In genomic region chr11:14499560-14500180, GRCh38 we compare ENCODE assay signal across 8 cellular contexts. TPM values are rescaled to one million over a fixed set of nuclear protein-coding genes. Genes with fewer than 3 reads are reported as not detected.
DNase-seq lines count a peak whose midpoint lies in the region; ATAC-seq and TF ChIP-seq lines count a peak whose summit lies in the region.

Gene COPB1, minus strand, starts transcription at chr11:14499811. Its CDS starts 883 bp downstream, at chr11:14498928.

- no peak for TF ChIP-seq CTCF in PC-9 (conservative IDR thresholded peaks at IDR 0.05)

- peak within 1 kb of the TSS; percentile 81 for H3K4me3 ChIP-seq in Jurkat, Clone E6-1 (ENCODE audit: low read length)
- H3K4me3 ChIP-seq in PC-9, result peak within 1 kb of the TSS; percentile 69
- peak within 1 kb of the TSS; percentile 94 to 98 for H3K4me3 ChIP-seq in muscle layer of duodenum (ENCODE audit: low read depth in 1 of 2, low read length in 2 of 2)

- peak within 1 kb of the TSS; percentile 88 for H2AFZ ChIP-seq in PC-9

- POLR2A ChIA-PET in PC-9 (lab: Charles Lee; ENCODE audit: unreplicated experiment), result interaction anchor here (0.5 to 0.9 kb wide), 3 partner anchors 12 to 230 kb away, joined by 3 to 6 read pairs (median 3); no protein-coding TSS in a partner anchor

- no peaks in the 10 kb centered on the region for H3K27me3 ChIP-seq in PC-9 (ENCODE audit: insufficient read depth, low read depth)
- no peaks in the 10 kb centered on the region for H3K27me3 ChIP-seq in muscle layer of duodenum (ENCODE audit: low read depth, low read length)

- H3K9me2 ChIP-seq in PC-9 (ENCODE audit: insufficient read depth), result no peaks in the 10 kb centered on the region

- 0 out of 2 replicates have a peak, but pooled peaks cover 1% of the 10 kb centered on the region for H3K36me3 ChIP-seq in PC-9 (ENCODE audit: low read depth)
- H3K36me3 ChIP-seq in muscle layer of duodenum (ENCODE audit: control insufficient read depth in 1 of 2, insufficient read depth in 2 of 2, low read length in 2 of 2), result peaks cover 28 to 38% of the 10 kb centered on the region in 2 donors

- H3K4me2 ChIP-seq in PC-9, result peak within 1 kb of the TSS; percentile 100

- DNase-seq in DMS153 (lab: John Stamatoyannopoulos, UW) (peak; percentile 84), PC-9 (peak; percentile 60 to 79)
- DNase-seq in Jurkat, Clone E6-1 (ENCODE audit: low read depth, low spot score), result peak; percentile 95
- peak; percentile 87 for DNase-seq in activated T-cell treated with anti-CD3 and anti-CD28 coated beads, Interleukin-2, amount 50 U/mL, for 1 hour
- DNase-seq in stimulated activated CD8-positive, alpha-beta memory T cell treated with anti-CD3 and anti-CD28 coated beads, Interleukin-7, amount 100 ng/mL, for 4 hours (ENCODE audit: low read depth in 2 of 2), result peak; percentile 83 to 85

- peaks cover 37% of the 10 kb centered on the region for H3K79me2 ChIP-seq in PC-9 (ENCODE audit: low read depth)

- ATAC-seq in GM21619 (IDR thresholded peaks at IDR 0.05; ENCODE audit: unreplicated experiment) (peak; percentile 84), esophagus mucosa (peak; percentile 100)

- no TSS peak for BruUV-seq in PC-9 (replicated peaks; lab: Mats Ljungman, UMichigan)

- peaks cover 3% of the 10 kb centered on the region; the same call in 1 of the 2 replicates for H4K20me1 ChIP-seq in PC-9 (ENCODE audit: insufficient read depth)

- peaks cover 14% of the 10 kb centered on the region; the same call in 1 of the 2 replicates for H3F3A ChIP-seq in PC-9 (ENCODE audit: insufficient read depth, low read depth)

- CTCF ChIA-PET in PC-9 (lab: Charles Lee), result interaction anchor here (0.7 kb wide), 1 partner anchor 617 kb away, joined by 3 read pairs; no protein-coding TSS in a partner anchor

- no peaks in the 10 kb centered on the region for H3K9me3 ChIP-seq in PC-9 (ENCODE audit: insufficient read depth, low read depth)
- no peaks in the 10 kb centered on the region for H3K9me3 ChIP-seq in muscle layer of duodenum (ENCODE audit: control insufficient read depth in 1 of 2, low read length in 2 of 2)

- intact Hi-C loops in PC-9 (cut with micrococcal nuclease; ENCODE audit: unreplicated experiment), result loop anchor here (2.0 kb wide), 1 partner anchor 21 kb away; the partner anchor contains the start of gene PSMA1

- H3K27ac ChIP-seq in PC-9 (peak within 1 kb of the TSS; percentile 58), muscle layer of duodenum (ENCODE audit: low read length) (peak within 1 kb of the TSS; percentile 84)

- H3K4me1 ChIP-seq in PC-9 (replicated peaks; ENCODE audit: insufficient read depth) (peaks cover 11% of the 10 kb centered on the region; the same call in 1 of the 2 replicates), muscle layer of duodenum (ENCODE audit: control insufficient read depth in 1 of 2, insufficient read depth in 2 of 2, low read length in 2 of 2) (peaks cover 0 to 22% of the 10 kb centered on the region in 2 donors)

RNA-seq across cellular contexts. Expression of gene COPB1, which starts in this region (rescaled TPM):
- polyA plus RNA-seq in Jurkat, Clone E6-1 (2012; ENCODE audit: insufficient read depth, insufficient read length), result 75.6 TPM
- total RNA-seq in PC-9 (2021) (82.4 and 82.8 TPM in 2 replicates), esophagus mucosa (59.8 TPM)

Comparison
In these comparisons a context has a peak if more than half of its experiments do, and no peak if none do; other contexts are left out.
1. Peak in every context shown above with its lines: DNase-seq, ATAC-seq, H3K4me3 ChIP-seq and H3K27ac ChIP-seq.